ENCODE assay signal across 10 cellular contexts in the genomic region with DNA sequence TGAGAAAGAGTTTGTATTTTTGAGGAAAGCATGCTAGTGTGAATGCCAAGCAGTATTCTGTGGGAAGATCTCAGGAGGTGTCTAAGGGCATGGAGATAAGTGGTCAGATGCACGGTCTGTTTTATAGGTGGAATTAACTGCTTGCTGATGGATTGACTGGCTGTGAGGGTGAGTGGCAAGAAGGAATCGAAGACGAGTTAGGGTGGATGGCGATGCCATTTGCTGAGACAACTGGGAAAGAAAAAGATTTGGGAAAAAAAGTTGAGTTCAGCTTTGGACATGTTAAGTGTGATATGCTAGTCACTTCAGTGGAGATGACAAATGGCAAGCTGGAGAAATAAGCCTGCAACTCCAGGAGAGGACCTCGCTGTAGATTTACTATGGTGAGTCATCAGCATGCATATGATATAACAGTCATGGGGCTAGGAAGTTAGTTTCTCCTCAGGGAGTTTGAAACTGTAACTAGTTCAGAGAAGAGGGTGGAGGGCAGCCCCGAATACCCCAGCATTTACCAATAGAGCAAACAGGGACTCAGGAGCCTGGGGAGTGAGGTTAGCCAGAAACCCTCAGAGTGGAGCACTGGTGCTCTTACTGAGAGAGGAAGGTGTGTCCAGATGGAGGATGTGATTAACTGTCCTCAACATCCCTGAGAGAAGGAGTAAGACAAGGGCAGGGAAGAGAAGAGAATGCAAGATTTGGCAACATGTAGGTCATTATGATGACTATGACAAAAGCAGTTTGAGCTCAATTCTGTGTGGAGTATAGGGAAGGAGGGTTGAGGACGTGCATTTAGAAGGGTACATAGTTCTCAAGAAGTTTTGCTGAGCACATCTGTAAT. TPM values are rescaled to one million over a fixed set of nuclear protein-coding genes. Genes with fewer than 3 reads are reported as not detected.
DNase-seq lines count a peak whose midpoint lies in the region; ATAC-seq, FAIRE-seq and TF ChIP-seq lines count a peak whose summit lies in the region.
"Had no signal": no experiment of that assay in that cellular context is flagged by ENCODE, and none has a peak within 500 bp of the region (broad histone marks: within the 10 kb centered on the region; RNA-seq: fewer than 3 reads in every experiment).

No MANE protein-coding gene starts in this region.

- in situ Hi-C loops in SK-MEL-5 (cut with HindIII; ENCODE audit: low pct_unique_long_range_greater_than_20kb, low sequenced_read_pairs) = no loop called here

- H3K4me3 ChIP-seq in AG10803 (ENCODE audit: low read length) = no peak overlapping the region
- H3K4me3 ChIP-seq: heart left ventricle had no signal

- TF ChIP-seq POLR2A in H54 (IDR thresholded peaks at IDR 0.05; ENCODE audit: low read depth, low read length) = no peak

- DNase-seq in AG10803 (ENCODE audit: low read depth) (peak; percentile 35), H54 (ENCODE audit: insufficient read length, low spot score) (peak; percentile 50), SK-MEL-5 (ENCODE audit: low read depth, low spot score) (peak; percentile 48), foreskin melanocyte (peak; percentile 70), D341Med (ENCODE audit: low spot score) (no peak)
- no peak for DNase-seq in activated naive CD4-positive, alpha-beta T cell (lab: John Stamatoyannopoulos, UW)
- DNase-seq: DND-41, heart left ventricle had no signal

- ATAC-seq in HG03442 (IDR thresholded peaks at IDR 0.05; ENCODE audit: unreplicated experiment) (no peak), HG02571 (IDR thresholded peaks at IDR 0.05; ENCODE audit: unreplicated experiment) (no peak)
- ATAC-seq: heart left ventricle had no signal

- FAIRE-seq in H54 (lab: Jason Lieb, UNC) = peak; percentile 23

- TF ChIP-seq CTCF in AG10803 (conservative IDR thresholded peaks at IDR 0.05; ENCODE audit: low read length) = no peak

RNA-seq across cellular contexts. Expression of a gene that starts 2.0 kb away (rescaled TPM):
- total RNA-seq in SK-MEL-5 (2014; rRNA removed; shearing (Covaris generic)) = 39.2 and 52.1 TPM in 2 replicates
- polyA plus RNA-seq in SK-MEL-5 (2015; cell fraction: cytosol; rRNA removed) = 60.6 and 84.9 TPM in 2 replicates
- 55.2 and 82.1 TPM in 2 replicates for polyA plus RNA-seq in SK-MEL-5 (2015; cell fraction: nucleus; rRNA removed)

Comparison
In these comparisons a context has a peak if more than half of its experiments do, and no peak if none do; other contexts are left out.
1. DNase-seq: peak in AG10803 (single experiment), H54 (single experiment), SK-MEL-5 (single experiment) and foreskin melanocyte (single experiment); none in D341Med (single experiment) and activated naive CD4-positive, alpha-beta T cell (0 of 4).